Comparison of ENCODE assay signal across 8 cellular contexts in genomic region chr22:42933783-42934144, GRCh38.
DNase-seq lines count a peak whose midpoint lies in the region; ATAC-seq lines count a peak whose summit lies in the region.

No MANE protein-coding gene starts in this region.

- H3K4me1 Mint-ChIP-seq in activated CD4-positive, alpha-beta T cell treated with anti-CD3 and anti-CD28 coated beads, Interleukin-2, amount 10 ng/mL, durations not matched to agents 24 days and 14 days = peaks cover 49% of the 10 kb centered on the region
- H3K4me1 Mint-ChIP-seq in activated naive CD8-positive, alpha-beta T cell treated with anti-CD3 and anti-CD28 coated beads for 36 hours = peaks cover 78% of the 10 kb centered on the region

- no peaks in the 10 kb centered on the region for H3K9me3 ChIP-seq in skeletal muscle tissue (ENCODE audit: control insufficient read depth in 3 of 3, low read length in 3 of 3)

- peaks cover 79 to 85% (median 81%) of the 10 kb centered on the region in 3 donors for H3K4me1 ChIP-seq in skeletal muscle tissue (ENCODE audit: control insufficient read depth in 3 of 3, insufficient read depth in 3 of 3, low read length in 3 of 3)

- no peaks in the 10 kb centered on the region for H3K36me3 ChIP-seq in skeletal muscle tissue (ENCODE audit: control insufficient read depth in 3 of 3, insufficient read depth in 3 of 3, low read length in 3 of 3)

- H3K27ac ChIP-seq in skeletal muscle tissue (ENCODE audit: low read depth, low read length) = peak overlapping the region; percentile 82

- peak overlapping the region in 2 of 3 donors; percentile 19 to 59 for H3K9ac ChIP-seq in skeletal muscle tissue (ENCODE audit: low read depth in 1 of 3, low read length in 3 of 3)

- H3K4me3 ChIP-seq in skeletal muscle tissue (ENCODE audit: low read length in 3 of 3) = peak overlapping the region in 2 of 3 donors; percentile 42 to 47

- peak overlapping the region; percentile 61 for H3K4me3 Mint-ChIP-seq in activated CD4-positive, alpha-beta T cell treated with anti-CD3 and anti-CD28 coated beads, Interleukin-2, amount 10 ng/mL, durations not matched to agents 24 days and 14 days
- H3K4me3 Mint-ChIP-seq in activated naive CD8-positive, alpha-beta T cell treated with anti-CD3 and anti-CD28 coated beads for 36 hours = peak overlapping the region; percentile 19

- H3K36me3 Mint-ChIP-seq in activated CD4-positive, alpha-beta T cell treated with anti-CD3 and anti-CD28 coated beads, Interleukin-2, amount 10 ng/mL, durations not matched to agents 24 days and 14 days (ENCODE audit: low read depth) = no peaks in the 10 kb centered on the region
- H3K36me3 Mint-ChIP-seq in activated naive CD8-positive, alpha-beta T cell treated with anti-CD3 and anti-CD28 coated beads for 36 hours = peaks cover 10% of the 10 kb centered on the region

- no peaks in the 10 kb centered on the region for H3K9me3 Mint-ChIP-seq in activated CD4-positive, alpha-beta T cell treated with anti-CD3 and anti-CD28 coated beads, Interleukin-2, amount 10 ng/mL, durations not matched to agents 24 days and 14 days
- H3K9me3 Mint-ChIP-seq in activated naive CD8-positive, alpha-beta T cell treated with anti-CD3 and anti-CD28 coated beads for 36 hours = no peaks in the 10 kb centered on the region

- H3K27me3 Mint-ChIP-seq in activated CD4-positive, alpha-beta T cell treated with anti-CD3 and anti-CD28 coated beads, Interleukin-2, amount 10 ng/mL, durations not matched to agents 24 days and 14 days = no peaks in the 10 kb centered on the region
- no peaks in the 10 kb centered on the region for H3K27me3 Mint-ChIP-seq in activated naive CD8-positive, alpha-beta T cell treated with anti-CD3 and anti-CD28 coated beads for 36 hours

- intact Hi-C loops in activated CD4-positive, alpha-beta T cell treated with anti-CD3 and anti-CD28 coated beads, Interleukin-2, amount 10 ng/mL, durations not matched to agents 24 days and 14 days (cut with micrococcal nuclease) = loop anchor here (2.0 to 5.0 kb wide), 4 partner anchors 31 to 84 kb away; partner anchors contain the start of gene PACSIN2
- intact Hi-C loops in left cardiac atrium (cut with DNase I) = no loop called here

- ATAC-seq in left cardiac atrium (peak; percentile 38 to 69), HG03159 (IDR thresholded peaks at IDR 0.05; ENCODE audit: unreplicated experiment) (no peak), GM18870 (IDR thresholded peaks at IDR 0.05; ENCODE audit: unreplicated experiment) (no peak)

- no peak for DNase-seq in activated CD4-positive, alpha-beta T cell treated with anti-CD3 and anti-CD28 coated beads, Interleukin-2, amount 10 ng/mL, durations not matched to agents 24 days and 14 days
- no peak for DNase-seq in activated CD4-positive, alpha-beta T cell treated with anti-CD3 and anti-CD28 coated beads for 1 hour
- no peak for DNase-seq in activated naive CD8-positive, alpha-beta T cell treated with anti-CD3 and anti-CD28 coated beads for 36 hours
- DNase-seq in left cardiac atrium (no peak), activated gamma-delta T cell treated with Interleukin-2 at 50 U/mL for 16 hours (no peak)

- no peaks in the 10 kb centered on the region for H3K27me3 ChIP-seq in skeletal muscle tissue (ENCODE audit: control insufficient read depth in 3 of 3, insufficient read depth in 3 of 3, low read length in 3 of 3)

- peak overlapping the region; percentile 92 for H3K27ac Mint-ChIP-seq in activated CD4-positive, alpha-beta T cell treated with anti-CD3 and anti-CD28 coated beads, Interleukin-2, amount 10 ng/mL, durations not matched to agents 24 days and 14 days
- peak overlapping the region; percentile 90 for H3K27ac Mint-ChIP-seq in activated naive CD8-positive, alpha-beta T cell treated with anti-CD3 and anti-CD28 coated beads for 36 hours

Comparison
In these comparisons a context has a peak if more than half of its experiments do, and no peak if none do; other contexts are left out.
1. ATAC-seq: peak in left cardiac atrium (2 of 2); none in HG03159 (single experiment) and GM18870 (single experiment).